Comparison of ENCODE assay signal across 1 cellular context in genomic region chr12:53670966-53671365, GRCh38.
TF ChIP-seq lines count a peak whose summit lies in the region.

No MANE protein-coding gene starts in this region.

TF ChIP-seq in endothelial cell of umbilical vein, 7 proteins besides CTCF, POLR2A, EP300 and RAD21:
- TF ChIP-seq MYC (IDR thresholded peaks at IDR 0.05; ENCODE audit: low read depth, low read length), result no peak
- no peak for TF ChIP-seq POLR2AphosphoS5 (IDR thresholded peaks at IDR 0.05; ENCODE audit: insufficient read depth, low read depth, low read length)
- no peak for TF ChIP-seq FOS (IDR thresholded peaks at IDR 0.05; ENCODE audit: borderline replicate concordance, insufficient read depth, low read length)
- TF ChIP-seq JUN (IDR thresholded peaks at IDR 0.05; ENCODE audit: borderline replicate concordance, insufficient read depth, insufficient read length, low read depth), result no peak
- TF ChIP-seq, protein P1, sequence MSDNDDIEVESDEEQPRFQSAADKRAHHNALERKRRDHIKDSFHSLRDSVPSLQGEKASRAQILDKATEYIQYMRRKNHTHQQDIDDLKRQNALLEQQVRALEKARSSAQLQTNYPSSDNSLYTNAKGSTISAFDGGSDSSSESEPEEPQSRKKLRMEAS (IDR thresholded peaks at IDR 0.05; ENCODE audit: insufficient read depth, insufficient read length), result no peak
- no peak for TF ChIP-seq GATA2 (IDR thresholded peaks at IDR 0.05; ENCODE audit: insufficient read depth, insufficient read length, low read depth, low read length)
- TF ChIP-seq EZH2 (IDR thresholded peaks at IDR 0.05; ENCODE audit: borderline replicate concordance, low read depth, low read length, severe bottlenecking), result no peak
